ENCODE assay signal across 1 cellular context in the genomic region with DNA sequence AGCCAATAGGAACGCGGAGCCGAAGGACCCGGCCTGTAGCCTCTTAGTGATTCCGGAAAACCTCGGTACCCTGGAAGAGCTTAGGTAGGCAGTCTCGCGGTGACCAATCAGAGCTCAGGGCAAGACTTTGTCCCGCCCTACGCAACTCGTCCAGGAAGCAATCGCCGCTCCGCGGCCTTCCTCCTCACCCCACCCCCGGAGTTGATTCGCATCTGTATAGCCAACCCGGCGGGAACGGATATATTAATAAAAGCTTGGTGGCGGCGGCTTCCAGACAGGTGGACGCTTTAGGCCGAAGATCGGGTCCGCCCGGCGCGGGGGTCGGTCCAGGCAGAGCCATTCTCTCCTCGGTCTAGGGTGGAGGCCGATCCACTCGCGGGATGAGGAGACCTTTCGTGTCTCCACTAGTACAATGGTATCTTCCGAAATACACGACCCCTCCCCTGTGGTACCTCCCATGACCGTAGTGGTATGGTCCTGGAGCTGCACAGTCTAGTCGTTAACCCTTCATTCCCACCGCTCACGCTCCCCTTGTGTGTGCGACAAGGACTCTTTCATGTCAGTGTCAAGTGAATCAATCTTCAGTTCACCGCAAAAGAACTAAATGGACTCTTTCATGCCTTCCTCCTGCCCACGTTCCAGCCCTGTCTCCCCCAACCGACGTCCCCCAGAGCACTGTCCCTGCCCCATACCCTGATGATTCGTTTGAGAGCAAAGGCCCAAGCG.
TF ChIP-seq lines count a peak whose summit lies in the region.

No MANE protein-coding gene starts in this region.

TF ChIP-seq in K562, 482 proteins besides CTCF, POLR2A, EP300 and RAD21 (continued from another document and continues in another):
- TF ChIP-seq AFF4 (CRISPR knock-in tag; IDR thresholded peaks at IDR 0.05) = 0 out of 2 replicates have a peak, but pooled peaks have one; percentile 39
- TF ChIP-seq KDM1A (IDR thresholded peaks at IDR 0.05) = no peak
- TF ChIP-seq TFAP4 (CRISPR knock-in tag; IDR thresholded peaks at IDR 0.05; ENCODE audit: borderline replicate concordance) = peak; percentile 53; the same call in 1 of the 2 replicates
- TF ChIP-seq TFAM (CRISPR knock-in tag; conservative IDR thresholded peaks at IDR 0.05) = no peak
- peak; percentile 55; the same call in 1 of the 2 replicates for TF ChIP-seq ZEB2 (IDR thresholded peaks at IDR 0.05)
- no peak for TF ChIP-seq PPARD (CRISPR knock-in tag; IDR thresholded peaks at IDR 0.05)
- no peak for TF ChIP-seq CBX3 (IDR thresholded peaks at IDR 0.05; ENCODE audit: borderline replicate concordance in 1 of 2, low read length in 2 of 2)
- no peak for TF ChIP-seq RNF219 (CRISPR knock-in tag; IDR thresholded peaks at IDR 0.05)
- peak; percentile 56 for TF ChIP-seq HMBOX1 (IDR thresholded peaks at IDR 0.05)
- no peak for TF ChIP-seq E4F1 (CRISPR knock-in tag; IDR thresholded peaks at IDR 0.05; ENCODE audit: borderline replicate concordance)
- peak in 1 of 2 experiments; percentile 31; a peak in 1 of 4 replicates for TF ChIP-seq RCOR1 (IDR thresholded peaks at IDR 0.05; ENCODE audit: borderline replicate concordance in 1 of 2, low read depth in 2 of 2, low read length in 2 of 2)
- TF ChIP-seq SNAPC5 (CRISPR knock-in tag; IDR thresholded peaks at IDR 0.05) = no peak
- peak; percentile 28; the same call in 1 of the 2 replicates for TF ChIP-seq DPF2 (IDR thresholded peaks at IDR 0.05)
- peak in 1 of 2 experiments; percentile 99; a peak in 3 of 4 replicates for TF ChIP-seq FOXK2 (conservative IDR thresholded peaks at IDR 0.05 in 1 of 2, IDR thresholded peaks at IDR 0.05 in 1 of 2; ENCODE audit: low read depth in 2 of 2)
- no peak for TF ChIP-seq ZFP91 (CRISPR knock-in tag; IDR thresholded peaks at IDR 0.05)
- TF ChIP-seq ZBTB11 (CRISPR knock-in tag; IDR thresholded peaks at IDR 0.05) = no peak; a peak in 1 of 6 replicates
- 0 out of 2 replicates have a peak, but pooled peaks have one; percentile 23 for TF ChIP-seq ZNF830 (CRISPR knock-in tag; IDR thresholded peaks at IDR 0.05)
- no peak for TF ChIP-seq ZKSCAN3 (CRISPR knock-in tag; IDR thresholded peaks at IDR 0.05)
- TF ChIP-seq DNMT1 (IDR thresholded peaks at IDR 0.05) = no peak
- no peak for TF ChIP-seq RBM15 (IDR thresholded peaks at IDR 0.05; ENCODE audit: insufficient read depth, low read length)
- TF ChIP-seq ELF2 (CRISPR knock-in tag; IDR thresholded peaks at IDR 0.05) = peak; percentile 68
- TF ChIP-seq ZNF316 (IDR thresholded peaks at IDR 0.05) = no peak
- TF ChIP-seq GATA2 (CRISPR knock-in tag; IDR thresholded peaks at IDR 0.05) = no peak
- TF ChIP-seq NONO (IDR thresholded peaks at IDR 0.05; ENCODE audit: low read depth in 2 of 2, low read length in 1 of 2) = peak in 1 of 2 experiments; percentile 97; a peak in 2 of 4 replicates
- peak; percentile 33; the same call in 1 of the 2 replicates for TF ChIP-seq VEZF1 (CRISPR knock-in tag; IDR thresholded peaks at IDR 0.05)
- no peak for TF ChIP-seq CTCFL (IDR thresholded peaks at IDR 0.05; ENCODE audit: borderline replicate concordance, insufficient read depth, low read depth, low read length, poor library complexity, severe bottlenecking)
- peak; percentile 10; the same call in 1 of the 2 replicates for TF ChIP-seq SIN3B (IDR thresholded peaks at IDR 0.05; ENCODE audit: low read depth)
- TF ChIP-seq HDGF (IDR thresholded peaks at IDR 0.05) = 0 out of 2 replicates have a peak, but pooled peaks have one; percentile 16
